In genomic region chr11:59676205-59676604, GRCh38 we compare ENCODE assay signal across 2 cellular contexts.
TF ChIP-seq lines count a peak whose summit lies in the region.

No MANE protein-coding gene starts in this region.

TF ChIP-seq in liver, 16 proteins besides CTCF, POLR2A, EP300 and RAD21 (continued from another document):
- peak; percentile 21 for TF ChIP-seq REST (IDR thresholded peaks at IDR 0.05)
- TF ChIP-seq SP1 (IDR thresholded peaks at IDR 0.05): peak; percentile 85
- TF ChIP-seq HNF4A (conservative IDR thresholded peaks at IDR 0.05): peak; percentile 74 to 83
- TF ChIP-seq MAX (IDR thresholded peaks at IDR 0.05): peak; percentile 23
- TF ChIP-seq YY1 (IDR thresholded peaks at IDR 0.05): no peak
- no peak for TF ChIP-seq GABPA (IDR thresholded peaks at IDR 0.05 in 1 of 2, conservative IDR thresholded peaks at IDR 0.05 in 1 of 2)
- peak; percentile 10 for TF ChIP-seq FOXA1 (IDR thresholded peaks at IDR 0.05)
- peak; percentile 90 to 93 for TF ChIP-seq JUND (IDR thresholded peaks at IDR 0.05)
- TF ChIP-seq ZBTB33 (IDR thresholded peaks at IDR 0.05): no peak
- TF ChIP-seq NR2F2 (IDR thresholded peaks at IDR 0.05): peak; percentile 41

TF ChIP-seq in SK-N-SH, 30 proteins besides CTCF, POLR2A, EP300 and RAD21 (continued from another document):
- no peak for TF ChIP-seq YY1 (IDR thresholded peaks at IDR 0.05; ENCODE audit: low read depth)
- no peak for TF ChIP-seq SMC3 (IDR thresholded peaks at IDR 0.05; ENCODE audit: low read depth, low read length)
- TF ChIP-seq RFX5 (IDR thresholded peaks at IDR 0.05; ENCODE audit: low read length): no peak
- no peak for TF ChIP-seq NFIC (IDR thresholded peaks at IDR 0.05; ENCODE audit: borderline replicate concordance)
TF ChIP-seq in SK-N-SH: peak in this region for 0.
